4 cellular contexts compared by ENCODE assay signal in genomic region chrX:30563070-30563469, GRCh38. TPM values are rescaled to one million over a fixed set of nuclear protein-coding genes. Genes with fewer than 3 reads are reported as not detected.
"Had no signal": no experiment of that assay in that cellular context is flagged by ENCODE, and none has a peak within 500 bp of the region (broad histone marks: within the 10 kb centered on the region; RNA-seq: fewer than 3 reads in every experiment).

No MANE protein-coding gene starts in this region.

RNA-seq across cellular contexts. Expression of gene TASL, which starts 14.5 kb away (rescaled TPM):
- total RNA-seq: HepG2, HT1080, IMR-90, SJSA1 had no signal
